ENCODE assay signal across 24 cellular contexts in the genomic region with DNA sequence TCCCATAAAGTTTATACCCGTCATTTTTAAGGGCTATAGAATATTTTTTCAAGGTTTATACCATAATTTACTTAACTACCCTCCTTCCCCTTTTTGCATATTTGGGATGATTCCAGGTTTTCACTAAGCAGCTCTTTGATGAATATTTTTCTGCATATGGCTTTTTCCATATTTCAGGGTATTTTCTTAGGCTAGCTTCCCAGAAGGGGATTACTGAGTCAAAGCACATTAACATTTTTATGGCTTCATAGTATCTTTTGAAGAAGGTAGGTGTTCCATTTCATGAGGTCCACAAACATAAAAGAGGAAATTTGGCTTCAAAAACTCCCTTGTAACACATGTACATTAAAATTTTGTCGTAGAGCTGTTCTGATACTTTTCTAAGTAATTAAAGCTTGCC. TPM values are rescaled to one million over a fixed set of nuclear protein-coding genes. Genes with fewer than 3 reads are reported as not detected.
DNase-seq lines count a peak whose midpoint lies in the region; TF ChIP-seq lines count a peak whose summit lies in the region.
"Had no signal": no experiment of that assay in that cellular context is flagged by ENCODE, and none has a peak within 500 bp of the region (broad histone marks: within the 10 kb centered on the region; RNA-seq: fewer than 3 reads in every experiment).

No MANE protein-coding gene starts in this region.

- H3K9me3 Mint-ChIP-seq in MCF 10A (ENCODE audit: unreplicated experiment): no peaks in the 10 kb centered on the region
- H3K9me3 Mint-ChIP-seq: CD4-positive, alpha-beta T cell; natural killer cell treated with Interleukin-12 subunit alpha and Interleukin-12 subunit beta and Interleukin-15 and Interleukin-18, amount 100 ng/mL, for 72 hours; stimulated activated naive CD8-positive, alpha-beta T cell treated with anti-CD3 and anti-CD28 coated beads, Interleukin-15, Interleukin-2, amounts not matched to agents 100 ng/mL and 50 ng/mL, for 24 hours had no signal

- no peak overlapping the region for H3K27ac Mint-ChIP-seq in MCF 10A (ENCODE audit: low read depth, unreplicated experiment)
- H3K27ac Mint-ChIP-seq: activated CD8-positive, alpha-beta T cell treated with anti-CD3 and anti-CD28 coated beads, Interleukin-2, amount 10 ng/mL, durations not matched to agents 7 days and 5 days; CD4-positive, alpha-beta T cell; natural killer cell treated with Interleukin-12 subunit alpha and Interleukin-12 subunit beta and Interleukin-15 and Interleukin-18, amount 100 ng/mL, for 72 hours; stimulated activated naive CD8-positive, alpha-beta T cell treated with anti-CD3 and anti-CD28 coated beads, Interleukin-15, Interleukin-2, amounts not matched to agents 100 ng/mL and 50 ng/mL, for 24 hours had no signal

- no peaks in the 10 kb centered on the region for H3K36me3 Mint-ChIP-seq in MCF 10A (ENCODE audit: insufficient read depth, unreplicated experiment)
- H3K36me3 Mint-ChIP-seq: natural killer cell treated with Interleukin-12 subunit alpha and Interleukin-12 subunit beta and Interleukin-15 and Interleukin-18, amount 100 ng/mL, for 72 hours had no signal

- no peak overlapping the region for H3K18ac ChIP-seq in trophoblast cell (ENCODE audit: low read length)

- H3K4me2 ChIP-seq in trophoblast cell (ENCODE audit: low read length): no peak overlapping the region

- H3K4me1 Mint-ChIP-seq in MCF 10A (ENCODE audit: insufficient read depth, unreplicated experiment): no peaks in the 10 kb centered on the region

- TF ChIP-seq POLR2A in breast epithelium (IDR thresholded peaks at IDR 0.05) (no peak), erythroblast (IDR thresholded peaks at IDR 0.05; ENCODE audit: low read length) (no peak)

- H3K9me3 ChIP-seq in breast epithelium (no peaks in the 10 kb centered on the region), trophoblast cell (ENCODE audit: insufficient read depth, low read depth, low read length) (no peaks in the 10 kb centered on the region)
- H3K9me3 ChIP-seq: HAP-1, ovary, thyroid gland had no signal

- WGBS in trophoblast cell (ENCODE audit: extremely low coverage, insufficient coverage, insufficient read length): no CpG with 5 or more reads among the region's 2 CpGs

- H3K79me2 ChIP-seq in trophoblast cell (ENCODE audit: control insufficient read depth, insufficient read depth, low read length, poor library complexity): no peaks in the 10 kb centered on the region

- no peak overlapping the region for H2AK5ac ChIP-seq in trophoblast cell (ENCODE audit: low read length)

- CTCF ChIA-PET in MCF 10A (lab: Yijun Ruan, JAX): interaction anchor here (0.7 kb wide), 1 partner anchor 13 kb away, joined by 3 read pairs; no protein-coding TSS in a partner anchor

- no peak overlapping the region for H4K8ac ChIP-seq in trophoblast cell (ENCODE audit: low read depth, low read length)

- DNase-seq in MCF 10A (ENCODE audit: unreplicated experiment): peak; percentile 65
- DNase-seq in breast epithelium (ENCODE audit: low spot score in 2 of 2): no peak
- DNase-seq in astrocyte of the hippocampus (ENCODE audit: low read depth, low spot score): peak; percentile 49
- DNase-seq in fibroblast of villous mesenchyme (ENCODE audit: low read depth): peak; percentile 93
- no peak for DNase-seq in erythroblast (lab: John Stamatoyannopoulos, UW)
- DNase-seq in activated gamma-delta T cell treated with Interleukin-2 at 50 U/mL for 16 hours: no peak
- no peak for DNase-seq in T-helper 9 cell
- DNase-seq in trophoblast cell: no peak
- DNase-seq: activated CD8-positive, alpha-beta T cell treated with anti-CD3 and anti-CD28 coated beads, Interleukin-2, amount 10 ng/mL, durations not matched to agents 7 days and 5 days; activated T-cell treated with anti-CD3 and anti-CD28 coated beads for 4 hours; amniotic stem cell; CD4-positive, alpha-beta T cell; hippocampal formation; NCI-H1436 treated with DMSO at 0.1 percent for 48 hours; NCI-H510A treated with DMSO at 0.1 percent for 48 hours; SIG-M5; stimulated activated CD4-positive, alpha-beta T cell treated with anti-CD3 and anti-CD28 coated beads, Interleukin-15, amount 100 ng/mL, for 24 hours; T-helper 1 cell; thyroid gland had no signal

- BruUV-seq in MCF 10A (replicated peaks; lab: Mats Ljungman, UMichigan): no TSS peak

- peaks cover 26% of the 10 kb centered on the region for H3K27me3 Mint-ChIP-seq in MCF 10A (ENCODE audit: insufficient read depth, unreplicated experiment)
- H3K27me3 Mint-ChIP-seq: stimulated activated naive CD8-positive, alpha-beta T cell treated with anti-CD3 and anti-CD28 coated beads, Interleukin-15, Interleukin-2, amounts not matched to agents 100 ng/mL and 50 ng/mL, for 24 hours had no signal

- POLR2A ChIA-PET in MCF 10A (lab: Yijun Ruan, JAX): no interaction called here

- no peak overlapping the region for H3K9ac ChIP-seq in trophoblast cell (ENCODE audit: low read length)

- no peak overlapping the region for H2BK12ac ChIP-seq in trophoblast cell (ENCODE audit: low read length)

- intact Hi-C loops in MCF 10A (cut with micrococcal nuclease) (no loop called here), breast epithelium (cut with DNase I; ENCODE audit: low total_unique reads) (no loop called here)

- H3K27me3 ChIP-seq in breast epithelium (no peaks in the 10 kb centered on the region), trophoblast cell (ENCODE audit: insufficient read depth, low read length) (no peaks in the 10 kb centered on the region)
- H3K27me3 ChIP-seq: ovary, thyroid gland had no signal

- TF ChIP-seq CTCF in MCF 10A (IDR thresholded peaks at IDR 0.05; ENCODE audit: unreplicated experiment): no peak
- no peak for TF ChIP-seq CTCF in breast epithelium (IDR thresholded peaks at IDR 0.05)
- TF ChIP-seq CTCF in fibroblast of villous mesenchyme (IDR thresholded peaks at IDR 0.05; ENCODE audit: insufficient read depth, low read depth, low read length): no peak

- no peak overlapping the region for H3K4me3 ChIP-seq in breast epithelium
- peak overlapping the region; percentile 31 for H3K4me3 ChIP-seq in fibroblast of villous mesenchyme (ENCODE audit: low read depth, low read length)
- no peak overlapping the region for H3K4me3 ChIP-seq in trophoblast cell (ENCODE audit: low read depth, low read length)
- H3K4me3 ChIP-seq: HAP-1, ovary, thyroid gland had no signal

- no peak overlapping the region for H2BK5ac ChIP-seq in trophoblast cell (ENCODE audit: low read depth, low read length, poor library complexity)

- H3K4me1 ChIP-seq in breast epithelium (no peaks in the 10 kb centered on the region), trophoblast cell (ENCODE audit: control insufficient read depth in 1 of 2, insufficient read depth in 2 of 2, low read length in 2 of 2) (peaks cover 4 to 7% of the 10 kb centered on the region in 2 experiments)

- H3K4ac ChIP-seq in trophoblast cell (ENCODE audit: low read depth, low read length): no peak overlapping the region

- no peak overlapping the region for H4K12ac ChIP-seq in trophoblast cell (ENCODE audit: low read depth, low read length)

- no peak overlapping the region for H2BK120ac ChIP-seq in trophoblast cell (ENCODE audit: insufficient read depth, low read length, poor library complexity)

- no peaks in the 10 kb centered on the region for H3K79me1 ChIP-seq in trophoblast cell (ENCODE audit: low read length)

- no peak overlapping the region for H3K27ac ChIP-seq in breast epithelium
- H3K27ac ChIP-seq in trophoblast cell (ENCODE audit: low read depth, low read length): no peak overlapping the region
- H3K27ac ChIP-seq: 22Rv1, thyroid gland had no signal

- H3K14ac ChIP-seq in trophoblast cell (ENCODE audit: low read length): no peak overlapping the region

- H3K36me3 ChIP-seq in breast epithelium (no peaks in the 10 kb centered on the region), trophoblast cell (ENCODE audit: control insufficient read depth in 1 of 2, insufficient read depth in 2 of 2, low read length in 2 of 2) (no peaks in the 10 kb centered on the region)
- H3K36me3 ChIP-seq: HAP-1, ovary, thyroid gland had no signal

- no peak overlapping the region for H2AFZ ChIP-seq in trophoblast cell (ENCODE audit: insufficient read depth, low read length, poor library complexity)

- H4K91ac ChIP-seq in trophoblast cell (ENCODE audit: low read depth, low read length): no peak overlapping the region

- H3K4me3 Mint-ChIP-seq in MCF 10A (ENCODE audit: unreplicated experiment): no peak overlapping the region
- H3K4me3 Mint-ChIP-seq: activated CD8-positive, alpha-beta T cell treated with anti-CD3 and anti-CD28 coated beads, Interleukin-2, amount 10 ng/mL, durations not matched to agents 7 days and 5 days; CD4-positive, alpha-beta T cell; natural killer cell treated with Interleukin-12 subunit alpha and Interleukin-12 subunit beta and Interleukin-15 and Interleukin-18, amount 100 ng/mL, for 72 hours; stimulated activated naive CD8-positive, alpha-beta T cell treated with anti-CD3 and anti-CD28 coated beads, Interleukin-15, Interleukin-2, amounts not matched to agents 100 ng/mL and 50 ng/mL, for 24 hours had no signal

- no peak overlapping the region for H3K23ac ChIP-seq in trophoblast cell (ENCODE audit: low read length)

RNA-seq across cellular contexts. Expression of gene COL15A1, which starts 14.6 kb away (rescaled TPM):
- total RNA-seq in MCF 10A (2022) (not detected in 2 replicates), breast epithelium (10 to 100 TPM; 13.9 to 47.8 (median 32.4) TPM), fibroblast of villous mesenchyme (1.7 and 19.0 TPM in 2 replicates)
- polyA plus RNA-seq in trophoblast cell (2013): 0.51 and 0.57 TPM in 2 replicates
- total RNA-seq: CD4-positive, alpha-beta T cell had no signal

Comparison
In these comparisons a context has a peak if more than half of its experiments do, and no peak if none do; other contexts are left out.
1. DNase-seq: peak in MCF 10A (single experiment), astrocyte of the hippocampus (single experiment) and fibroblast of villous mesenchyme (single experiment); none in breast epithelium (0 of 2), erythroblast (0 of 2), activated gamma-delta T cell treated with Interleukin-2 at 50 U/mL for 16 hours (single experiment), T-helper 9 cell (single experiment) and trophoblast cell (0 of 2).